ENCODE assay signal across 17 cellular contexts in the genomic region with DNA sequence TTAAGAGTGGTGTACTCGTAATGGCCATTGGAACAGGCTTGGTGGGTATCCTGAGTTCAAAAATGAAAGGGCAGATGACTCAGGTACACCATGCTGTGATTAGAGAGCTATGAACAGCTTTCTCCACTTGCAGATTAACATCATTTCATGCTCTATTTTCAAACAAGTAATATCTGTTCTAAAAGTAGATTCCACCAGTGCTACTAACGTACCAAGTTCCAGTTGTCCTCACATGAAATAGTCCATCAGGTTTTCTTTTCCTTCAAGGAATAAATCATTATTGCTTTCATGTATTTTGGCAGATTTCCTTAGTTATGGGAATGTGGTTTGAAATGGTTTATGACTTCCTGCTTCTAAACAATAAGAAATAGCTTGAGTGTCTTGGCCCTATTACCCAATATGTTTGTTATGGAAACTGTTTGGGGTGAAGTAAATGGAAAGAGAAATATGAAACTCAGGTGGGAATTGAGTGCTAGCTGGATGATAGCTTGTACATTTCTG. TPM values are rescaled to one million over a fixed set of nuclear protein-coding genes. Genes with fewer than 3 reads are reported as not detected.
A peak's percentile ranks its signal among the peaks of the same experiment; 100 is the strongest.
DNase-seq lines count a peak whose midpoint lies in the region; ATAC-seq, FAIRE-seq and TF ChIP-seq lines count a peak whose summit lies in the region.
"Had no signal": no experiment of that assay in that cellular context is flagged by ENCODE, and none has a peak within 500 bp of the region (broad histone marks: within the 10 kb centered on the region; RNA-seq: fewer than 3 reads in every experiment).

No MANE protein-coding gene starts in this region.

- no peaks in the 10 kb centered on the region for H3K36me3 ChIP-seq in cardiac muscle cell
- H3K36me3 ChIP-seq in adipocyte (ENCODE audit: control insufficient read depth, insufficient read depth, low read length, severe bottlenecking) = no peaks in the 10 kb centered on the region
- H3K36me3 ChIP-seq in HAP-1 (replicated peaks) = no peaks in the 10 kb centered on the region

- H3K9ac ChIP-seq in adipocyte (ENCODE audit: low read length) = no peak overlapping the region
- H3K9ac ChIP-seq: GM23248 had no signal

- intact Hi-C loops in cardiac septum (cut with DNase I) = no loop called here

- H3K27ac ChIP-seq in cardiac muscle cell = peak overlapping the region; percentile 34
- H3K27ac ChIP-seq: GM23248 had no signal

- ATAC-seq in GM19351 (IDR thresholded peaks at IDR 0.05; ENCODE audit: unreplicated experiment) = no peak
- ATAC-seq: activated CD4-positive, CD25-positive, alpha-beta regulatory T cell treated with anti-CD3 and anti-CD28 coated beads, Interleukin-2, amount 50 U/mL, for 24 hours had no signal

- in situ Hi-C loops in HAP-1 (cut with MboI; ENCODE audit: low sequenced_read_pairs) = no loop called here

- FAIRE-seq in urothelium cell line (lab: Jason Lieb, UNC) = peak; percentile 95
- FAIRE-seq: GM12891 had no signal

- no peak for TF ChIP-seq CTCF in cardiac muscle cell (IDR thresholded peaks at IDR 0.05; ENCODE audit: low read depth, low read length)
- no peak for TF ChIP-seq CTCF in foreskin fibroblast (IDR thresholded peaks at IDR 0.05; ENCODE audit: low read depth, low read length)

- H3K4me1 ChIP-seq in cardiac muscle cell (ENCODE audit: low read depth) = peaks cover 38% of the 10 kb centered on the region
- H3K4me1 ChIP-seq in adipocyte (ENCODE audit: control insufficient read depth, insufficient read depth, low read length) = peaks cover 13% of the 10 kb centered on the region
- H3K4me1 ChIP-seq in HAP-1 = no peaks in the 10 kb centered on the region

- no peaks in the 10 kb centered on the region for H3K9me3 ChIP-seq in cardiac muscle cell (ENCODE audit: low read depth)
- no peaks in the 10 kb centered on the region for H3K9me3 ChIP-seq in adipocyte (ENCODE audit: control insufficient read depth, low read length)
- H3K9me3 ChIP-seq in HAP-1 = no peaks in the 10 kb centered on the region

- H3K27me3 ChIP-seq in cardiac muscle cell (no peaks in the 10 kb centered on the region), adipocyte (replicated peaks; ENCODE audit: control insufficient read depth, insufficient read depth, low read length) (no peaks in the 10 kb centered on the region), HAP-1 (ENCODE audit: low read depth) (no peaks in the 10 kb centered on the region)

- H3K4me3 ChIP-seq in cardiac muscle cell = no peak overlapping the region
- H3K4me3 ChIP-seq in adipocyte (ENCODE audit: low read length) = no peak overlapping the region
- no peak overlapping the region for H3K4me3 ChIP-seq in foreskin fibroblast (ENCODE audit: low read depth in 1 of 2, low read length in 2 of 2)
- no peak overlapping the region for H3K4me3 ChIP-seq in HAP-1
- H3K4me3 ChIP-seq: GM23248 had no signal

- DNase-seq in cardiac muscle cell (ENCODE audit: low read depth in 1 of 2, low spot score in 1 of 2) = peak in 1 of 2 donors; percentile 49
- no peak for DNase-seq in cardiac septum (ENCODE audit: low spot score)
- peak; percentile 80 for DNase-seq in adipocyte (ENCODE audit: low read depth)
- DNase-seq in foreskin fibroblast = peak; percentile 4 to 45
- DNase-seq in urothelium cell line (ENCODE audit: low spot score) = peak; percentile 66
- no peak for DNase-seq in HAP-1 (ENCODE audit: low spot score in 2 of 2)
- no peak for DNase-seq in SIG-M5 (lab: John Stamatoyannopoulos, UW)
- DNase-seq: activated T-cell treated with anti-CD3 and anti-CD28 coated beads, Interleukin-2, amount 50 U/mL, for 24 hours; aorta; GM23248; midbrain; NCI-H1417; posterior cingulate gyrus; stimulated activated CD4-positive, alpha-beta T cell treated with anti-CD3 and anti-CD28 coated beads, Interleukin-2, amount 100 ng/mL, for 24 hours had no signal

RNA-seq across cellular contexts. Expression of a gene that starts 49.9 kb away (rescaled TPM):
- total RNA-seq in cardiac muscle cell (146 and 206 TPM in 2 replicates), cardiac septum (70.8 TPM)
- 56.2 and 79.7 TPM in 2 replicates for polyA plus RNA-seq in cardiac muscle cell

Comparison
In these comparisons a context has a peak if more than half of its experiments do, and no peak if none do; other contexts are left out.
1. DNase-seq: peak in adipocyte (single experiment), foreskin fibroblast (2 of 2) and urothelium cell line (single experiment); none in cardiac septum (single experiment), HAP-1 (0 of 2) and SIG-M5 (single experiment).